3 cellular contexts compared by ENCODE assay signal in genomic region chr12:123227581-123228258, GRCh38.
TF ChIP-seq lines count a peak whose summit lies in the region.

No MANE protein-coding gene starts in this region.

TF ChIP-seq in SK-N-SH, 30 proteins besides CTCF, POLR2A, EP300 and RAD21:
- TF ChIP-seq EZH2phosphoT487 (IDR thresholded peaks at IDR 0.05; ENCODE audit: borderline replicate concordance, low read depth) (no peak), GATA2 (CRISPR knock-in tag; IDR thresholded peaks at IDR 0.05) (peak; percentile 62)

TF ChIP-seq in SK-N-SH treated with all-trans-retinoic acid at 6 μM for 48 hours, 23 proteins besides CTCF, POLR2A, EP300 and RAD21:
- TF ChIP-seq ISL1 (CRISPR knock-in tag; IDR thresholded peaks at IDR 0.05), result no peak
- no peak for TF ChIP-seq BACH2 (CRISPR knock-in tag; IDR thresholded peaks at IDR 0.05; ENCODE audit: borderline replicate concordance)
- TF ChIP-seq, protein P1, sequence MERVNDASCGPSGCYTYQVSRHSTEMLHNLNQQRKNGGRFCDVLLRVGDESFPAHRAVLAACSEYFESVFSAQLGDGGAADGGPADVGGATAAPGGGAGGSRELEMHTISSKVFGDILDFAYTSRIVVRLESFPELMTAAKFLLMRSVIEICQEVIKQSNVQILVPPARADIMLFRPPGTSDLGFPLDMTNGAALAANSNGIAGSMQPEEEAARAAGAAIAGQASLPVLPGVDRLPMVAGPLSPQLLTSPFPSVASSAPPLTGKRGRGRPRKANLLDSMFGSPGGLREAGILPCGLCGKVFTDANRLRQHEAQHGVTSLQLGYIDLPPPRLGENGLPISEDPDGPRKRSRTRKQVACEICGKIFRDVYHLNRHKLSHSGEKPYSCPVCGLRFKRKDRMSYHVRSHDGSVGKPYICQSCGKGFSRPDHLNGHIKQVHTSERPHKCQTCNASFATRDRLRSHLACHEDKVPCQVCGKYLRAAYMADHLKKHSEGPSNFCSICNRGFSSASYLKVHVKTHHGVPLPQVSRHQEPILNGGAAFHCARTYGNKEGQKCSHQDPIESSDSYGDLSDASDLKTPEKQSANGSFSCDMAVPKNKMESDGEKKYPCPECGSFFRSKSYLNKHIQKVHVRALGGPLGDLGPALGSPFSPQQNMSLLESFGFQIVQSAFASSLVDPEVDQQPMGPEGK (CRISPR knock-in tag; IDR thresholded peaks at IDR 0.05; ENCODE audit: borderline replicate concordance), result no peak
- no peak for TF ChIP-seq CSDC2 (CRISPR knock-in tag; IDR thresholded peaks at IDR 0.05)
- TF ChIP-seq SNAI2 (CRISPR knock-in tag; IDR thresholded peaks at IDR 0.05), result no peak
- TF ChIP-seq TSHZ2 (CRISPR knock-in tag; IDR thresholded peaks at IDR 0.05), result no peak
- TF ChIP-seq ZNF70 (CRISPR knock-in tag; IDR thresholded peaks at IDR 0.05), result no peak
- TF ChIP-seq RARB (CRISPR knock-in tag; IDR thresholded peaks at IDR 0.05), result no peak
- TF ChIP-seq ZC3H10 (CRISPR knock-in tag; IDR thresholded peaks at IDR 0.05), result no peak
- TF ChIP-seq ESRRG (CRISPR knock-in tag; IDR thresholded peaks at IDR 0.05), result no peak
- no peak for TF ChIP-seq POU6F1 (CRISPR knock-in tag; IDR thresholded peaks at IDR 0.05; ENCODE audit: borderline replicate concordance, low read depth)
- TF ChIP-seq ZNF565 (CRISPR knock-in tag; conservative IDR thresholded peaks at IDR 0.05; ENCODE audit: low read depth), result no peak
- TF ChIP-seq TCF4 (CRISPR knock-in tag; IDR thresholded peaks at IDR 0.05; ENCODE audit: borderline replicate concordance), result no peak

TF ChIP-seq in GM23338, 12 proteins besides CTCF, POLR2A, EP300 and RAD21:
- TF ChIP-seq JUNB (IDR thresholded peaks at IDR 0.05; ENCODE audit: unreplicated experiment) (no peak), EZH2 (IDR thresholded peaks at IDR 0.05; ENCODE audit: low read depth, unreplicated experiment) (no peak), EZH2phosphoT487 (IDR thresholded peaks at IDR 0.05; ENCODE audit: unreplicated experiment) (no peak), STAT1 (IDR thresholded peaks at IDR 0.05; ENCODE audit: unreplicated experiment) (no peak), NANOG (IDR thresholded peaks at IDR 0.05; ENCODE audit: borderline replicate concordance) (no peak), ZNF331 (CRISPR knock-in tag; IDR thresholded peaks at IDR 0.05; ENCODE audit: low read depth) (no peak), ZNF114 (CRISPR knock-in tag; IDR thresholded peaks at IDR 0.05) (no peak), POLR2AphosphoS5 (IDR thresholded peaks at IDR 0.05; ENCODE audit: low read depth) (no peak), CREB1 (CRISPR knock-in tag; IDR thresholded peaks at IDR 0.05; ENCODE audit: low read depth) (no peak)
- TF ChIP-seq, protein P2, sequence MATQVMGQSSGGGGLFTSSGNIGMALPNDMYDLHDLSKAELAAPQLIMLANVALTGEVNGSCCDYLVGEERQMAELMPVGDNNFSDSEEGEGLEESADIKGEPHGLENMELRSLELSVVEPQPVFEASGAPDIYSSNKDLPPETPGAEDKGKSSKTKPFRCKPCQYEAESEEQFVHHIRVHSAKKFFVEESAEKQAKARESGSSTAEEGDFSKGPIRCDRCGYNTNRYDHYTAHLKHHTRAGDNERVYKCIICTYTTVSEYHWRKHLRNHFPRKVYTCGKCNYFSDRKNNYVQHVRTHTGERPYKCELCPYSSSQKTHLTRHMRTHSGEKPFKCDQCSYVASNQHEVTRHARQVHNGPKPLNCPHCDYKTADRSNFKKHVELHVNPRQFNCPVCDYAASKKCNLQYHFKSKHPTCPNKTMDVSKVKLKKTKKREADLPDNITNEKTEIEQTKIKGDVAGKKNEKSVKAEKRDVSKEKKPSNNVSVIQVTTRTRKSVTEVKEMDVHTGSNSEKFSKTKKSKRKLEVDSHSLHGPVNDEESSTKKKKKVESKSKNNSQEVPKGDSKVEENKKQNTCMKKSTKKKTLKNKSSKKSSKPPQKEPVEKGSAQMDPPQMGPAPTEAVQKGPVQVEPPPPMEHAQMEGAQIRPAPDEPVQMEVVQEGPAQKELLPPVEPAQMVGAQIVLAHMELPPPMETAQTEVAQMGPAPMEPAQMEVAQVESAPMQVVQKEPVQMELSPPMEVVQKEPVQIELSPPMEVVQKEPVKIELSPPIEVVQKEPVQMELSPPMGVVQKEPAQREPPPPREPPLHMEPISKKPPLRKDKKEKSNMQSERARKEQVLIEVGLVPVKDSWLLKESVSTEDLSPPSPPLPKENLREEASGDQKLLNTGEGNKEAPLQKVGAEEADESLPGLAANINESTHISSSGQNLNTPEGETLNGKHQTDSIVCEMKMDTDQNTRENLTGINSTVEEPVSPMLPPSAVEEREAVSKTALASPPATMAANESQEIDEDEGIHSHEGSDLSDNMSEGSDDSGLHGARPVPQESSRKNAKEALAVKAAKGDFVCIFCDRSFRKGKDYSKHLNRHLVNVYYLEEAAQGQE (IDR thresholded peaks at IDR 0.05; ENCODE audit: unreplicated experiment), result no peak
- TF ChIP-seq, protein P3, sequence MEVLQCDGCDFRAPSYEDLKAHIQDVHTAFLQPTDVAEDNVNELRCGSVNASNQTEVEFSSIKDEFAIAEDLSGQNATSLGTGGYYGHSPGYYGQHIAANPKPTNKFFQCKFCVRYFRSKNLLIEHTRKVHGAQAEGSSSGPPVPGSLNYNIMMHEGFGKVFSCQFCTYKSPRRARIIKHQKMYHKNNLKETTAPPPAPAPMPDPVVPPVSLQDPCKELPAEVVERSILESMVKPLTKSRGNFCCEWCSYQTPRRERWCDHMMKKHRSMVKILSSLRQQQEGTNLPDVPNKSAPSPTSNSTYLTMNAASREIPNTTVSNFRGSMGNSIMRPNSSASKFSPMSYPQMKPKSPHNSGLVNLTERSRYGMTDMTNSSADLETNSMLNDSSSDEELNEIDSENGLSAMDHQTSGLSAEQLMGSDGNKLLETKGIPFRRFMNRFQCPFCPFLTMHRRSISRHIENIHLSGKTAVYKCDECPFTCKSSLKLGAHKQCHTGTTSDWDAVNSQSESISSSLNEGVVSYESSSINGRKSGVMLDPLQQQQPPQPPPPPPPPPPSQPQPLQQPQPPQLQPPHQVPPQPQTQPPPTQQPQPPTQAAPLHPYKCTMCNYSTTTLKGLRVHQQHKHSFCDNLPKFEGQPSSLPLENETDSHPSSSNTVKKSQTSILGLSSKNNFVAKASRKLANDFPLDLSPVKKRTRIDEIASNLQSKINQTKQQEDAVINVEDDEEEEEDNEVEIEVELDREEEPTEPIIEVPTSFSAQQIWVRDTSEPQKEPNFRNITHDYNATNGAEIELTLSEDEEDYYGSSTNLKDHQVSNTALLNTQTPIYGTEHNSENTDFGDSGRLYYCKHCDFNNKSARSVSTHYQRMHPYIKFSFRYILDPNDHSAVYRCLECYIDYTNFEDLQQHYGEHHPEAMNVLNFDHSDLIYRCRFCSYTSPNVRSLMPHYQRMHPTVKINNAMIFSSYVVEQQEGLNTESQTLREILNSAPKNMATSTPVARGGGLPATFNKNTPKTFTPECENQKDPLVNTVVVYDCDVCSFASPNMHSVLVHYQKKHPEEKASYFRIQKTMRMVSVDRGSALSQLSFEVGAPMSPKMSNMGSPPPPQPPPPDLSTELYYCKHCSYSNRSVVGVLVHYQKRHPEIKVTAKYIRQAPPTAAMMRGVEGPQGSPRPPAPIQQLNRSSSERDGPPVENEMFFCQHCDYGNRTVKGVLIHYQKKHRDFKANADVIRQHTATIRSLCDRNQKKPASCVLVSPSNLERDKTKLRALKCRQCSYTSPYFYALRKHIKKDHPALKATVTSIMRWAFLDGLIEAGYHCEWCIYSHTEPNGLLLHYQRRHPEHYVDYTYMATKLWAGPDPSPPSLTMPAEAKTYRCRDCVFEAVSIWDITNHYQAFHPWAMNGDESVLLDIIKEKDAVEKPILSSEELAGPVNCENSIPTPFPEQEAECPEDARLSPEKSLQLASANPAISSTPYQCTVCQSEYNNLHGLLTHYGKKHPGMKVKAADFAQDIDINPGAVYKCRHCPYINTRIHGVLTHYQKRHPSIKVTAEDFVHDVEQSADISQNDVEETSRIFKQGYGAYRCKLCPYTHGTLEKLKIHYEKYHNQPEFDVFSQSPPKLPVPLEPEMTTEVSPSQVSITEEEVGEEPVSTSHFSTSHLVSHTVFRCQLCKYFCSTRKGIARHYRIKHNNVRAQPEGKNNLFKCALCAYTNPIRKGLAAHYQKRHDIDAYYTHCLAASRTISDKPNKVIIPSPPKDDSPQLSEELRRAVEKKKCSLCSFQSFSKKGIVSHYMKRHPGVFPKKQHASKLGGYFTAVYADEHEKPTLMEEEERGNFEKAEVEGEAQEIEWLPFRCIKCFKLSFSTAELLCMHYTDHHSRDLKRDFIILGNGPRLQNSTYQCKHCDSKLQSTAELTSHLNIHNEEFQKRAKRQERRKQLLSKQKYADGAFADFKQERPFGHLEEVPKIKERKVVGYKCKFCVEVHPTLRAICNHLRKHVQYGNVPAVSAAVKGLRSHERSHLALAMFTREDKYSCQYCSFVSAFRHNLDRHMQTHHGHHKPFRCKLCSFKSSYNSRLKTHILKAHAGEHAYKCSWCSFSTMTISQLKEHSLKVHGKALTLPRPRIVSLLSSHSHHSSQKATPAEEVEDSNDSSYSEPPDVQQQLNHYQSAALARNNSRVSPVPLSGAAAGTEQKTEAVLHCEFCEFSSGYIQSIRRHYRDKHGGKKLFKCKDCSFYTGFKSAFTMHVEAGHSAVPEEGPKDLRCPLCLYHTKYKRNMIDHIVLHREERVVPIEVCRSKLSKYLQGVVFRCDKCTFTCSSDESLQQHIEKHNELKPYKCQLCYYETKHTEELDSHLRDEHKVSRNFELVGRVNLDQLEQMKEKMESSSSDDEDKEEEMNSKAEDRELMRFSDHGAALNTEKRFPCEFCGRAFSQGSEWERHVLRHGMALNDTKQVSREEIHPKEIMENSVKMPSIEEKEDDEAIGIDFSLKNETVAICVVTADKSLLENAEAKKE (CRISPR knock-in tag; IDR thresholded peaks at IDR 0.05), result no peak
- TF ChIP-seq, protein P4, sequence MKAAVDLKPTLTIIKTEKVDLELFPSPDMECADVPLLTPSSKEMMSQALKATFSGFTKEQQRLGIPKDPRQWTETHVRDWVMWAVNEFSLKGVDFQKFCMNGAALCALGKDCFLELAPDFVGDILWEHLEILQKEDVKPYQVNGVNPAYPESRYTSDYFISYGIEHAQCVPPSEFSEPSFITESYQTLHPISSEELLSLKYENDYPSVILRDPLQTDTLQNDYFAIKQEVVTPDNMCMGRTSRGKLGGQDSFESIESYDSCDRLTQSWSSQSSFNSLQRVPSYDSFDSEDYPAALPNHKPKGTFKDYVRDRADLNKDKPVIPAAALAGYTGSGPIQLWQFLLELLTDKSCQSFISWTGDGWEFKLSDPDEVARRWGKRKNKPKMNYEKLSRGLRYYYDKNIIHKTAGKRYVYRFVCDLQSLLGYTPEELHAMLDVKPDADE (IDR thresholded peaks at IDR 0.05), result no peak
TF ChIP-seq in GM23338: peak in this region for 0.
